1 cellular context compared by ENCODE assay signal in the genomic region with DNA sequence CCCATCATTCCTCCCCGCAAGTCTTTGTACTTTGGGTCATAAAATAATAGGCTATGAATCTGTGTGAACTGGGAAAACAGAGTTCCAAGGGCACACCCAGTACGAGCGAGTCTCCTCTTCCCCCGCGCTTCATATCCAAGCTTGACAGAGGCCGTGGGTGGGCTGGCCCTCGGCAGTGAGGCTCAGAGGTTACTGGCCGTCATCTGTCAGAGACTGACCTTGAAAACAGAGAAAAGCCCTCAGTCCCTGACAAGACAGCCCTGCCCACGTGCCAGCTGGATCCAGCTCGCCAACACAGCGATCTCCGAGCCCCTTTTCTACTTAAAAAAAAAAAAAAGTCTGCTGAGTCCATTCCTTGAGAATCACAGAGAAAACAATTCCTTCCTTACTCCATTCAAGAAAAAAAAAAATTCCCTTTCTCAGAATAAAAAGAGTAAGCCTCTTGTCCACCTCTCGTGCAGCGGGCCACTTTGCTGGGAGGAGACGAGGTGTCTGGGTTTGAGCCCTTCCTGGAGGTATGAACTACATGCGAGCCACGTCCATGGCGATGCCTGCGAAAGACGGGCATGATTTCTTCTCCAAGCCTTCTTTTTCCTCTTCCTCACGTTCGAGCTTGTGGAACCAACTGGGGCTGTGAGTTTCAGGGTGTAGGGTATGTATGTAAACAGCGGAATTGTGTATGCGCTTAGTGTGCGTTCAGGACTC.
TF ChIP-seq lines count a peak whose summit lies in the region.

No MANE protein-coding gene starts in this region.

TF ChIP-seq in HepG2, 621 proteins besides CTCF, POLR2A, EP300 and RAD21 (continued from another document):
- TF ChIP-seq, protein P1, sequence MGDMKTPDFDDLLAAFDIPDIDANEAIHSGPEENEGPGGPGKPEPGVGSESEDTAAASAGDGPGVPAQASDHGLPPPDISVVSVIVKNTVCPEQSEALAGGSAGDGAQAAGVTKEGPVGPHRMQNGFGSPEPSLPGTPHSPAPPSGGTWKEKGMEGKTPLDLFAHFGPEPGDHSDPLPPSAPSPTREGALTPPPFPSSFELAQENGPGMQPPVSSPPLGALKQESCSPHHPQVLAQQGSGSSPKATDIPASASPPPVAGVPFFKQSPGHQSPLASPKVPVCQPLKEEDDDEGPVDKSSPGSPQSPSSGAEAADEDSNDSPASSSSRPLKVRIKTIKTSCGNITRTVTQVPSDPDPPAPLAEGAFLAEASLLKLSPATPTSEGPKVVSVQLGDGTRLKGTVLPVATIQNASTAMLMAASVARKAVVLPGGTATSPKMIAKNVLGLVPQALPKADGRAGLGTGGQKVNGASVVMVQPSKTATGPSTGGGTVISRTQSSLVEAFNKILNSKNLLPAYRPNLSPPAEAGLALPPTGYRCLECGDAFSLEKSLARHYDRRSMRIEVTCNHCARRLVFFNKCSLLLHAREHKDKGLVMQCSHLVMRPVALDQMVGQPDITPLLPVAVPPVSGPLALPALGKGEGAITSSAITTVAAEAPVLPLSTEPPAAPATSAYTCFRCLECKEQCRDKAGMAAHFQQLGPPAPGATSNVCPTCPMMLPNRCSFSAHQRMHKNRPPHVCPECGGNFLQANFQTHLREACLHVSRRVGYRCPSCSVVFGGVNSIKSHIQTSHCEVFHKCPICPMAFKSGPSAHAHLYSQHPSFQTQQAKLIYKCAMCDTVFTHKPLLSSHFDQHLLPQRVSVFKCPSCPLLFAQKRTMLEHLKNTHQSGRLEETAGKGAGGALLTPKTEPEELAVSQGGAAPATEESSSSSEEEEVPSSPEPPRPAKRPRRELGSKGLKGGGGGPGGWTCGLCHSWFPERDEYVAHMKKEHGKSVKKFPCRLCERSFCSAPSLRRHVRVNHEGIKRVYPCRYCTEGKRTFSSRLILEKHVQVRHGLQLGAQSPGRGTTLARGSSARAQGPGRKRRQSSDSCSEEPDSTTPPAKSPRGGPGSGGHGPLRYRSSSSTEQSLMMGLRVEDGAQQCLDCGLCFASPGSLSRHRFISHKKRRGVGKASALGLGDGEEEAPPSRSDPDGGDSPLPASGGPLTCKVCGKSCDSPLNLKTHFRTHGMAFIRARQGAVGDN (CRISPR knock-in tag; IDR thresholded peaks at IDR 0.05): peak; percentile 28; the same call in 1 of the 2 replicates
- TF ChIP-seq SAP130 (CRISPR knock-in tag; IDR thresholded peaks at IDR 0.05; ENCODE audit: low read depth): 0 out of 2 replicates have a peak, but pooled peaks have one; percentile 26
- TF ChIP-seq MTF2 (CRISPR knock-in tag; IDR thresholded peaks at IDR 0.05; ENCODE audit: borderline replicate concordance): 0 out of 2 replicates have a peak, but pooled peaks have one; percentile 36
- TF ChIP-seq XRCC5 (optimal IDR thresholded peaks at IDR 0.05; ENCODE audit: low read length): peak; percentile 15
- no peak for TF ChIP-seq ZNF569 (CRISPR knock-in tag; IDR thresholded peaks at IDR 0.05; ENCODE audit: borderline replicate concordance)
- no peak for TF ChIP-seq EZH2 (conservative IDR thresholded peaks at IDR 0.05; ENCODE audit: low read depth, low read length)
- TF ChIP-seq ZNF224 (CRISPR knock-in tag; IDR thresholded peaks at IDR 0.05): no peak
- peak; percentile 51; the same call in 1 of the 2 replicates for TF ChIP-seq SIN3A (IDR thresholded peaks at IDR 0.05; ENCODE audit: borderline replicate concordance, low read depth, low read length)
- peak; percentile 39; the same call in 1 of the 2 replicates for TF ChIP-seq ZMYM4 (CRISPR knock-in tag; IDR thresholded peaks at IDR 0.05)
- TF ChIP-seq, protein P2, sequence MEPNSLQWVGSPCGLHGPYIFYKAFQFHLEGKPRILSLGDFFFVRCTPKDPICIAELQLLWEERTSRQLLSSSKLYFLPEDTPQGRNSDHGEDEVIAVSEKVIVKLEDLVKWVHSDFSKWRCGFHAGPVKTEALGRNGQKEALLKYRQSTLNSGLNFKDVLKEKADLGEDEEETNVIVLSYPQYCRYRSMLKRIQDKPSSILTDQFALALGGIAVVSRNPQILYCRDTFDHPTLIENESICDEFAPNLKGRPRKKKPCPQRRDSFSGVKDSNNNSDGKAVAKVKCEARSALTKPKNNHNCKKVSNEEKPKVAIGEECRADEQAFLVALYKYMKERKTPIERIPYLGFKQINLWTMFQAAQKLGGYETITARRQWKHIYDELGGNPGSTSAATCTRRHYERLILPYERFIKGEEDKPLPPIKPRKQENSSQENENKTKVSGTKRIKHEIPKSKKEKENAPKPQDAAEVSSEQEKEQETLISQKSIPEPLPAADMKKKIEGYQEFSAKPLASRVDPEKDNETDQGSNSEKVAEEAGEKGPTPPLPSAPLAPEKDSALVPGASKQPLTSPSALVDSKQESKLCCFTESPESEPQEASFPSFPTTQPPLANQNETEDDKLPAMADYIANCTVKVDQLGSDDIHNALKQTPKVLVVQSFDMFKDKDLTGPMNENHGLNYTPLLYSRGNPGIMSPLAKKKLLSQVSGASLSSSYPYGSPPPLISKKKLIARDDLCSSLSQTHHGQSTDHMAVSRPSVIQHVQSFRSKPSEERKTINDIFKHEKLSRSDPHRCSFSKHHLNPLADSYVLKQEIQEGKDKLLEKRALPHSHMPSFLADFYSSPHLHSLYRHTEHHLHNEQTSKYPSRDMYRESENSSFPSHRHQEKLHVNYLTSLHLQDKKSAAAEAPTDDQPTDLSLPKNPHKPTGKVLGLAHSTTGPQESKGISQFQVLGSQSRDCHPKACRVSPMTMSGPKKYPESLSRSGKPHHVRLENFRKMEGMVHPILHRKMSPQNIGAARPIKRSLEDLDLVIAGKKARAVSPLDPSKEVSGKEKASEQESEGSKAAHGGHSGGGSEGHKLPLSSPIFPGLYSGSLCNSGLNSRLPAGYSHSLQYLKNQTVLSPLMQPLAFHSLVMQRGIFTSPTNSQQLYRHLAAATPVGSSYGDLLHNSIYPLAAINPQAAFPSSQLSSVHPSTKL (CRISPR knock-in tag; IDR thresholded peaks at IDR 0.05): peak; percentile 16
- no peak for TF ChIP-seq MIXL1 (CRISPR knock-in tag; IDR thresholded peaks at IDR 0.05)
- TF ChIP-seq, protein P3, sequence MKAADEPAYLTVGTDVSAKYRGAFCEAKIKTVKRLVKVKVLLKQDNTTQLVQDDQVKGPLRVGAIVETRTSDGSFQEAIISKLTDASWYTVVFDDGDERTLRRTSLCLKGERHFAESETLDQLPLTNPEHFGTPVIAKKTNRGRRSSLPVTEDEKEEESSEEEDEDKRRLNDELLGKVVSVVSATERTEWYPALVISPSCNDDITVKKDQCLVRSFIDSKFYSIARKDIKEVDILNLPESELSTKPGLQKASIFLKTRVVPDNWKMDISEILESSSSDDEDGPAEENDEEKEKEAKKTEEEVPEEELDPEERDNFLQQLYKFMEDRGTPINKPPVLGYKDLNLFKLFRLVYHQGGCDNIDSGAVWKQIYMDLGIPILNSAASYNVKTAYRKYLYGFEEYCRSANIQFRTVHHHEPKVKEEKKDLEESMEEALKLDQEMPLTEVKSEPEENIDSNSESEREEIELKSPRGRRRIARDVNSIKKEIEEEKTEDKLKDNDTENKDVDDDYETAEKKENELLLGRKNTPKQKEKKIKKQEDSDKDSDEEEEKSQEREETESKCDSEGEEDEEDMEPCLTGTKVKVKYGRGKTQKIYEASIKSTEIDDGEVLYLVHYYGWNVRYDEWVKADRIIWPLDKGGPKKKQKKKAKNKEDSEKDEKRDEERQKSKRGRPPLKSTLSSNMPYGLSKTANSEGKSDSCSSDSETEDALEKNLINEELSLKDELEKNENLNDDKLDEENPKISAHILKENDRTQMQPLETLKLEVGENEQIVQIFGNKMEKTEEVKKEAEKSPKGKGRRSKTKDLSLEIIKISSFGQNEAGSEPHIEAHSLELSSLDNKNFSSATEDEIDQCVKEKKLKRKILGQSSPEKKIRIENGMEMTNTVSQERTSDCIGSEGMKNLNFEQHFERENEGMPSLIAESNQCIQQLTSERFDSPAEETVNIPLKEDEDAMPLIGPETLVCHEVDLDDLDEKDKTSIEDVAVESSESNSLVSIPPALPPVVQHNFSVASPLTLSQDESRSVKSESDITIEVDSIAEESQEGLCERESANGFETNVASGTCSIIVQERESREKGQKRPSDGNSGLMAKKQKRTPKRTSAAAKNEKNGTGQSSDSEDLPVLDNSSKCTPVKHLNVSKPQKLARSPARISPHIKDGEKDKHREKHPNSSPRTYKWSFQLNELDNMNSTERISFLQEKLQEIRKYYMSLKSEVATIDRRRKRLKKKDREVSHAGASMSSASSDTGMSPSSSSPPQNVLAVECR (CRISPR knock-in tag; IDR thresholded peaks at IDR 0.05; ENCODE audit: borderline replicate concordance): peak; percentile 55; the same call in 1 of the 2 replicates
- TF ChIP-seq LCORL (IDR thresholded peaks at IDR 0.05): no peak
- TF ChIP-seq LCORL (CRISPR knock-in tag; IDR thresholded peaks at IDR 0.05): 0 out of 2 replicates have a peak, but pooled peaks have one; percentile 42
- TF ChIP-seq, protein P4, sequence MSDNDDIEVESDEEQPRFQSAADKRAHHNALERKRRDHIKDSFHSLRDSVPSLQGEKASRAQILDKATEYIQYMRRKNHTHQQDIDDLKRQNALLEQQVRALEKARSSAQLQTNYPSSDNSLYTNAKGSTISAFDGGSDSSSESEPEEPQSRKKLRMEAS (IDR thresholded peaks at IDR 0.05): peak; percentile 56; the same call in 1 of the 2 replicates
